In the genomic region with DNA sequence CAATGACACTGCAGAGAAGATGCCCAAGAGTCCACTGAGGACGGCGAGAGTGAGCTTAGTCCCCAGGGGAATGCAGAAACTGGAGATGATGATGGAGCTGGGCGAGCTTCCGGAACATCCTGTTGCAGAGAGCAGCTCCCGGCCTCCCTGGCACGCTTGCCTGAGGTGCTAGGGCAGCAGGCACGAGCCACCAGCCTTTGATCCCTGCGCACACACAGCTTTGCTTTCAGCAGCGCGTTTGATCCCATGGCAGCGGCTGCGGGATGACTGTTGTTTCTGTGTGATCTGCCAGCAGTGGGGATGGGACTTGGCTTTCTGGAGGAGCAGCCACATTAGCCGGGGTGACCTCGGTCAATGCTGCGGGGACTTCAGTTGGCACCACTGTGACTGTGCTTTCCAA, we compare ENCODE assay signal across 1 cellular context.
TF ChIP-seq lines count a peak whose summit lies in the region.

No MANE protein-coding gene starts in this region.

TF ChIP-seq in IMR-90, 13 proteins besides CTCF, POLR2A, EP300 and RAD21 (continued from another document):
- TF ChIP-seq MAFK (IDR thresholded peaks at IDR 0.05; ENCODE audit: low read depth, low read length) (no peak), RFX5 (IDR thresholded peaks at IDR 0.05; ENCODE audit: low read depth, low read length) (no peak)
